Comparison of ENCODE assay signal across 1 cellular context in the genomic region with DNA sequence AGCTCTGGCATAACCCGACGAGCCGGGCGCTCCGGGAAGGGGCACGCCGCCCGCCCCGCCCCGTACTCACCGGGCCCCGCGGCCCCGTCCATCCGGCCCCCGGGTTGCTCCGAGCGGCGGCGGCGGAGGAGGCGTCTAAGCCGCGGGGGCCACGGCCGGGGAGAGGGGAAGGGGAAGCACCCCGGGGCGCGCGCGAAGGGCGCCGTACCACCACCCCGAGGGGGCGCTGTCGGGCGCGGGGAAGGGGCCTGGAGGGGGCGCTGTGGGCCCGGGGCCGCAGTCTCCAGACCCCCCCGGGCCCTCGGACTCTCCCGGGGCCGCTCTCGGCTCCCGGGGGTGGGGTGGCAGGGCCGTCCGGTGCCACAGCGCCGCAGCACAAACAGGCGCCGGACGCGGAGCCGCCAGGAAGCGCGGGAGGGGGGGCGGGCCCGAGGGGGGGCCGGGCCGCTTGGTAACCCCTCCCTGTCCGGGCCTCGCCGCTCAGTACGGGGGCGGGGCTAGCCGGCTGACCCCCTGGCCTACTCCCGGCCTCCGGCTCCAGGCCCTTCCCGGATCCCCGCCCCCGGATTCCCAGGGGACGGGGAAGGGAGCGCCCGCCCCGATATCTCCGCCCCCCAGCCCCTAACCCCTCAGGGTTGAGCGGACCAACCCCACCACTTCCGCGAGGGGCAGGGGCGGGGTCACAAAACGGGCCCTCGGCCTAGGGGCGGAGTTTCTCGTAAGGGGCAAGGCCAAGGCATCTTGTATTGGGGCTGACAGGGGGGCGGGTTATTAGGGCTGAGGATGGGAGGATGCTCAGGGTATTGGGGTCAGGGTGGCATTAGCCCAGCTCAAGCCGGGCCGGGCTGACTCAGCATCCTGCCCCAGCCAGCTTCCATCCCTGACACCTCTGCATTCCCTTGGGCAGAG.
TF ChIP-seq lines count a peak whose summit lies in the region.

A gene with protein sequence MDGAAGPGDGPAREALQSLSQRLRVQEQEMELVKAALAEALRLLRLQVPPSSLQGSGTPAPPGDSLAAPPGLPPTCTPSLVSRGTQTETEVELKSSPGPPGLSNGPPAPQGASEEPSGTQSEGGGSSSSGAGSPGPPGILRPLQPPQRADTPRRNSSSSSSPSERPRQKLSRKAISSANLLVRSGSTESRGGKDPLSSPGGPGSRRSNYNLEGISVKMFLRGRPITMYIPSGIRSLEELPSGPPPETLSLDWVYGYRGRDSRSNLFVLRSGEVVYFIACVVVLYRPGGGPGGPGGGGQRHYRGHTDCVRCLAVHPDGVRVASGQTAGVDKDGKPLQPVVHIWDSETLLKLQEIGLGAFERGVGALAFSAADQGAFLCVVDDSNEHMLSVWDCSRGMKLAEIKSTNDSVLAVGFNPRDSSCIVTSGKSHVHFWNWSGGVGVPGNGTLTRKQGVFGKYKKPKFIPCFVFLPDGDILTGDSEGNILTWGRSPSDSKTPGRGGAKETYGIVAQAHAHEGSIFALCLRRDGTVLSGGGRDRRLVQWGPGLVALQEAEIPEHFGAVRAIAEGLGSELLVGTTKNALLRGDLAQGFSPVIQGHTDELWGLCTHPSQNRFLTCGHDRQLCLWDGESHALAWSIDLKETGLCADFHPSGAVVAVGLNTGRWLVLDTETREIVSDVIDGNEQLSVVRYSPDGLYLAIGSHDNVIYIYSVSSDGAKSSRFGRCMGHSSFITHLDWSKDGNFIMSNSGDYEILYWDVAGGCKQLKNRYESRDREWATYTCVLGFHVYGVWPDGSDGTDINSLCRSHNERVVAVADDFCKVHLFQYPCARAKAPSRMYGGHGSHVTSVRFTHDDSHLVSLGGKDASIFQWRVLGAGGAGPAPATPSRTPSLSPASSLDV (minus strand): TSS at position 410 of the 909 bp plus-strand sequence. CDS start 318 bp downstream, at position 92.
A gene with protein sequence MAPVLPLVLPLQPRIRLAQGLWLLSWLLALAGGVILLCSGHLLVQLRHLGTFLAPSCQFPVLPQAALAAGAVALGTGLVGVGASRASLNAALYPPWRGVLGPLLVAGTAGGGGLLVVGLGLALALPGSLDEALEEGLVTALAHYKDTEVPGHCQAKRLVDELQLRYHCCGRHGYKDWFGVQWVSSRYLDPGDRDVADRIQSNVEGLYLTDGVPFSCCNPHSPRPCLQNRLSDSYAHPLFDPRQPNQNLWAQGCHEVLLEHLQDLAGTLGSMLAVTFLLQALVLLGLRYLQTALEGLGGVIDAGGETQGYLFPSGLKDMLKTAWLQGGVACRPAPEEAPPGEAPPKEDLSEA (plus strand): TSS at position 892 of the 909 bp plus-strand sequence. CDS start 25 bp downstream, outside the sequence.

TF ChIP-seq in A549, 52 proteins besides CTCF, POLR2A, EP300 and RAD21 (continued from another document):
- TF ChIP-seq EHMT2 (IDR thresholded peaks at IDR 0.05; ENCODE audit: low read depth) (no peak), HEYL (CRISPR knock-in tag; IDR thresholded peaks at IDR 0.05) (no peak), MYC (IDR thresholded peaks at IDR 0.05; ENCODE audit: borderline replicate concordance, low read length) (no peak), CBX8 (IDR thresholded peaks at IDR 0.05) (no peak), ESRRA (IDR thresholded peaks at IDR 0.05; ENCODE audit: borderline replicate concordance, low read length) (no peak), CEBPB (IDR thresholded peaks at IDR 0.05) (no peak), ZSCAN20 (CRISPR knock-in tag; IDR thresholded peaks at IDR 0.05) (no peak), NFE2L2 (conservative IDR thresholded peaks at IDR 0.05; ENCODE audit: low read length) (no peak), HOXB13 (CRISPR knock-in tag; IDR thresholded peaks at IDR 0.05; ENCODE audit: low read depth) (no peak), NPAS2 (CRISPR knock-in tag; IDR thresholded peaks at IDR 0.05; ENCODE audit: borderline replicate concordance) (no peak), SREBF2 (IDR thresholded peaks at IDR 0.05) (no peak), BHLHE40 (IDR thresholded peaks at IDR 0.05; ENCODE audit: low read depth, low read length) (no peak), TP53 (CRISPR knock-in tag; IDR thresholded peaks at IDR 0.05) (no peak)
- TF ChIP-seq, protein P1, sequence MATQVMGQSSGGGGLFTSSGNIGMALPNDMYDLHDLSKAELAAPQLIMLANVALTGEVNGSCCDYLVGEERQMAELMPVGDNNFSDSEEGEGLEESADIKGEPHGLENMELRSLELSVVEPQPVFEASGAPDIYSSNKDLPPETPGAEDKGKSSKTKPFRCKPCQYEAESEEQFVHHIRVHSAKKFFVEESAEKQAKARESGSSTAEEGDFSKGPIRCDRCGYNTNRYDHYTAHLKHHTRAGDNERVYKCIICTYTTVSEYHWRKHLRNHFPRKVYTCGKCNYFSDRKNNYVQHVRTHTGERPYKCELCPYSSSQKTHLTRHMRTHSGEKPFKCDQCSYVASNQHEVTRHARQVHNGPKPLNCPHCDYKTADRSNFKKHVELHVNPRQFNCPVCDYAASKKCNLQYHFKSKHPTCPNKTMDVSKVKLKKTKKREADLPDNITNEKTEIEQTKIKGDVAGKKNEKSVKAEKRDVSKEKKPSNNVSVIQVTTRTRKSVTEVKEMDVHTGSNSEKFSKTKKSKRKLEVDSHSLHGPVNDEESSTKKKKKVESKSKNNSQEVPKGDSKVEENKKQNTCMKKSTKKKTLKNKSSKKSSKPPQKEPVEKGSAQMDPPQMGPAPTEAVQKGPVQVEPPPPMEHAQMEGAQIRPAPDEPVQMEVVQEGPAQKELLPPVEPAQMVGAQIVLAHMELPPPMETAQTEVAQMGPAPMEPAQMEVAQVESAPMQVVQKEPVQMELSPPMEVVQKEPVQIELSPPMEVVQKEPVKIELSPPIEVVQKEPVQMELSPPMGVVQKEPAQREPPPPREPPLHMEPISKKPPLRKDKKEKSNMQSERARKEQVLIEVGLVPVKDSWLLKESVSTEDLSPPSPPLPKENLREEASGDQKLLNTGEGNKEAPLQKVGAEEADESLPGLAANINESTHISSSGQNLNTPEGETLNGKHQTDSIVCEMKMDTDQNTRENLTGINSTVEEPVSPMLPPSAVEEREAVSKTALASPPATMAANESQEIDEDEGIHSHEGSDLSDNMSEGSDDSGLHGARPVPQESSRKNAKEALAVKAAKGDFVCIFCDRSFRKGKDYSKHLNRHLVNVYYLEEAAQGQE (IDR thresholded peaks at IDR 0.05): no peak
- TF ChIP-seq, protein P2, sequence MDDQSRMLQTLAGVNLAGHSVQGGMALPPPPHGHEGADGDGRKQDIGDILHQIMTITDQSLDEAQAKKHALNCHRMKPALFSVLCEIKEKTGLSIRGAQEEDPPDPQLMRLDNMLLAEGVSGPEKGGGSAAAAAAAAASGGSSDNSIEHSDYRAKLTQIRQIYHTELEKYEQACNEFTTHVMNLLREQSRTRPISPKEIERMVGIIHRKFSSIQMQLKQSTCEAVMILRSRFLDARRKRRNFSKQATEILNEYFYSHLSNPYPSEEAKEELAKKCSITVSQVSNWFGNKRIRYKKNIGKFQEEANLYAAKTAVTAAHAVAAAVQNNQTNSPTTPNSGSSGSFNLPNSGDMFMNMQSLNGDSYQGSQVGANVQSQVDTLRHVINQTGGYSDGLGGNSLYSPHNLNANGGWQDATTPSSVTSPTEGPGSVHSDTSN (IDR thresholded peaks at IDR 0.05): no peak
- TF ChIP-seq, protein P3, sequence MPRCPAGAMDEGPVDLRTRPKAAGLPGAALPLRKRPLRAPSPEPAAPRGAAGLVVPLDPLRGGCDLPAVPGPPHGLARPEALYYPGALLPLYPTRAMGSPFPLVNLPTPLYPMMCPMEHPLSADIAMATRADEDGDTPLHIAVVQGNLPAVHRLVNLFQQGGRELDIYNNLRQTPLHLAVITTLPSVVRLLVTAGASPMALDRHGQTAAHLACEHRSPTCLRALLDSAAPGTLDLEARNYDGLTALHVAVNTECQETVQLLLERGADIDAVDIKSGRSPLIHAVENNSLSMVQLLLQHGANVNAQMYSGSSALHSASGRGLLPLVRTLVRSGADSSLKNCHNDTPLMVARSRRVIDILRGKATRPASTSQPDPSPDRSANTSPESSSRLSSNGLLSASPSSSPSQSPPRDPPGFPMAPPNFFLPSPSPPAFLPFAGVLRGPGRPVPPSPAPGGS (IDR thresholded peaks at IDR 0.05): no peak; the same call in 2 of the 3 replicates
